In genomic region chrX:19782419-19782818, GRCh38 we compare ENCODE assay signal across 14 cellular contexts.
"Had no signal": no experiment of that assay in that cellular context is flagged by ENCODE, and none has a peak within 500 bp of the region (broad histone marks: within the 10 kb centered on the region; RNA-seq: fewer than 3 reads in every experiment).

No MANE protein-coding gene starts in this region.

- H3K27ac ChIP-seq: ascending aorta, coronary artery, pancreas had no signal

- H3K36me3 ChIP-seq: ascending aorta, pancreas had no signal

- H3K9me3 ChIP-seq: ascending aorta, pancreas, SK-N-SH had no signal

- H3K9ac ChIP-seq: SK-N-SH had no signal

- FAIRE-seq: frontal cortex, pancreas had no signal

- ATAC-seq: left lobe of liver, pancreas had no signal

- H3K4me3 Mint-ChIP-seq: activated naive CD8-positive, alpha-beta T cell treated with anti-CD3 and anti-CD28 coated beads, Interleukin-2, amount 10 ng/mL, durations not matched to agents 7 days and 5 days had no signal

- H3K27me3 ChIP-seq: ascending aorta, pancreas had no signal

- H3K4me2 ChIP-seq: SK-N-SH had no signal

- H3K4me3 ChIP-seq: ascending aorta, coronary artery, pancreas had no signal

- H3K27me3 Mint-ChIP-seq: activated naive CD8-positive, alpha-beta T cell treated with anti-CD3 and anti-CD28 coated beads, Interleukin-2, amount 10 ng/mL, durations not matched to agents 7 days and 5 days had no signal

- H3K4me1 ChIP-seq: ascending aorta, pancreas had no signal

- DNase-seq: activated CD4-positive, alpha-beta T cell treated with anti-CD3 and anti-CD28 coated beads, Interleukin-2, amount 50 U/mL, for 4 hours; activated CD8-positive, alpha-beta memory T cell treated with anti-CD3 and anti-CD28 coated beads, Interleukin-2, amount 50 U/mL, for 4 hours; activated naive CD8-positive, alpha-beta T cell treated with anti-CD3 and anti-CD28 coated beads, Interleukin-2, amount 10 ng/mL, durations not matched to agents 7 days and 5 days; effector CD4-positive, alpha-beta T cell; islet precursor cell; mesendoderm; pancreas; SK-N-SH; stimulated activated CD4-positive, alpha-beta T cell treated with anti-CD3 and anti-CD28 coated beads, Interleukin-4, amount 100 ng/mL, for 1 hour; stimulated activated CD8-positive, alpha-beta memory T cell treated with anti-CD3 and anti-CD28 coated beads, Interleukin-4, amount 100 ng/mL, for 48 hours had no signal
